In genomic region chr10:16787361-16787791, GRCh38 we compare ENCODE assay signal across 9 cellular contexts. TPM values are rescaled to one million over a fixed set of nuclear protein-coding genes. Genes with fewer than 3 reads are reported as not detected.
A peak's percentile ranks its signal among the peaks of the same experiment; 100 is the strongest.
DNase-seq lines count a peak whose midpoint lies in the region; ATAC-seq and TF ChIP-seq lines count a peak whose summit lies in the region.
"Had no signal": no experiment of that assay in that cellular context is flagged by ENCODE, and none has a peak within 500 bp of the region (broad histone marks: within the 10 kb centered on the region; RNA-seq: fewer than 3 reads in every experiment).

No MANE protein-coding gene starts in this region.

- peak; percentile 59 for DNase-seq in activated naive CD8-positive, alpha-beta T cell treated with anti-CD3 and anti-CD28 coated beads for 36 hours
- peak; percentile 40 for DNase-seq in stimulated activated CD8-positive, alpha-beta memory T cell treated with anti-CD3 and anti-CD28 coated beads, Interleukin-4, amount 100 ng/mL, for 24 hours (ENCODE audit: low read depth)
- DNase-seq in EL (no peak), WERI-Rb-1 (no peak), SHP77 (lab: John Stamatoyannopoulos, UW) (no peak)

- H3K36me3 ChIP-seq in WERI-Rb-1, result no peaks in the 10 kb centered on the region

- peak; percentile 84 for ATAC-seq in GM21576 (IDR thresholded peaks at IDR 0.05; ENCODE audit: unreplicated experiment)
- peak; percentile 99 for ATAC-seq in activated CD4-positive, CD25-positive, alpha-beta regulatory T cell treated with anti-CD3 and anti-CD28 coated beads, Interleukin-2, amount 50 U/mL, for 24 hours
- no peak for ATAC-seq in GM18505 (IDR thresholded peaks at IDR 0.05; ENCODE audit: unreplicated experiment)

- H3K4me1 Mint-ChIP-seq in activated naive CD8-positive, alpha-beta T cell treated with anti-CD3 and anti-CD28 coated beads for 36 hours, result peaks cover 33% of the 10 kb centered on the region

- peak overlapping the region; percentile 43 for H3K4me3 Mint-ChIP-seq in activated naive CD8-positive, alpha-beta T cell treated with anti-CD3 and anti-CD28 coated beads for 36 hours

- no peak for TF ChIP-seq POLR2A in GM18505 (IDR thresholded peaks at IDR 0.05; ENCODE audit: borderline replicate concordance, extremely low read depth, insufficient read depth, insufficient read length)

- peaks cover 17% of the 10 kb centered on the region for H3K9me3 Mint-ChIP-seq in activated naive CD8-positive, alpha-beta T cell treated with anti-CD3 and anti-CD28 coated beads for 36 hours

- no peak overlapping the region for H3K27ac ChIP-seq in WERI-Rb-1
- H3K27ac ChIP-seq: neutrophil had no signal

- H3K27me3 ChIP-seq in WERI-Rb-1 (ENCODE audit: insufficient read depth, low read depth, severe bottlenecking), result no peaks in the 10 kb centered on the region
- H3K27me3 ChIP-seq: neutrophil had no signal

- no peaks in the 10 kb centered on the region for H3K27me3 Mint-ChIP-seq in activated naive CD8-positive, alpha-beta T cell treated with anti-CD3 and anti-CD28 coated beads for 36 hours

- TF ChIP-seq CTCF in WERI-Rb-1 (IDR thresholded peaks at IDR 0.05; ENCODE audit: low read depth, low read length), result no peak

- H3K4me3 ChIP-seq in WERI-Rb-1 (ENCODE audit: low read depth, low read length), result no peak overlapping the region

- peaks cover 73% of the 10 kb centered on the region for H3K36me3 Mint-ChIP-seq in activated naive CD8-positive, alpha-beta T cell treated with anti-CD3 and anti-CD28 coated beads for 36 hours

- no peaks in the 10 kb centered on the region for H3K9me3 ChIP-seq in WERI-Rb-1 (ENCODE audit: severe bottlenecking)
- H3K9me3 ChIP-seq: neutrophil had no signal

- H3K27ac Mint-ChIP-seq in activated naive CD8-positive, alpha-beta T cell treated with anti-CD3 and anti-CD28 coated beads for 36 hours, result peak overlapping the region; percentile 94

RNA-seq across cellular contexts. Expression of gene RSU1, which starts 29.8 kb away (rescaled TPM):
- total RNA-seq in activated naive CD8-positive, alpha-beta T cell treated with anti-CD3 and anti-CD28 coated beads for 36 hours, result 10 to 100 TPM; 56.7 to 59.5 TPM

Comparison
In these comparisons a context has a peak if more than half of its experiments do, and no peak if none do; other contexts are left out.
1. DNase-seq: peak in activated naive CD8-positive, alpha-beta T cell treated with anti-CD3 and anti-CD28 coated beads for 36 hours (single experiment) and stimulated activated CD8-positive, alpha-beta memory T cell treated with anti-CD3 and anti-CD28 coated beads, Interleukin-4, amount 100 ng/mL, for 24 hours (single experiment); none in EL (single experiment), WERI-Rb-1 (single experiment) and SHP77 (0 of 2).